24 cellular contexts compared by ENCODE assay signal in genomic region chr10:111962951-111963350, GRCh38.
"Had no signal": no experiment of that assay in that cellular context is flagged by ENCODE, and none has a peak within 500 bp of the region (broad histone marks: within the 10 kb centered on the region; RNA-seq: fewer than 3 reads in every experiment).

No MANE protein-coding gene starts in this region.

- H3K27ac ChIP-seq: stomach, suprapubic skin, testis, thoracic aorta, thyroid gland, tibial artery, tibial nerve, transverse colon, upper lobe of left lung, upper lobe of right lung, uterus, vagina had no signal

- H3K4me3 ChIP-seq: stomach, suprapubic skin, testis, thoracic aorta, thyroid gland, tibial artery, tibial nerve, transverse colon, upper lobe of left lung, upper lobe of right lung, uterus, vagina had no signal

- DNase-seq: stimulated activated CD4-positive, alpha-beta T cell treated with anti-CD3 and anti-CD28 coated beads, Interleukin-2, amount 100 ng/mL, for 48 hours; stimulated activated CD4-positive, alpha-beta T cell treated with anti-CD3 and anti-CD28 coated beads, Interleukin-4, amount 100 ng/mL, for 1 hour; stimulated activated CD4-positive, alpha-beta T cell treated with anti-CD3 and anti-CD28 coated beads, Interleukin-4, amount 100 ng/mL, for 24 hours; stimulated activated CD4-positive, alpha-beta T cell treated with anti-CD3 and anti-CD28 coated beads, Interleukin-4, amount 100 ng/mL, for 4 hours; stimulated activated CD8-positive, alpha-beta memory T cell treated with anti-CD3 and anti-CD28 coated beads, Interleukin-4, amount 100 ng/mL, for 48 hours; stimulated activated naive B cell treated with anti-CD40 and anti-IgM and Interleukin-4, amounts not matched to agents 10 μg/mL and 1 μg/mL and 100 μg/mL, for 72 hours; stimulated activated naive CD4-positive, alpha-beta T cell; stimulated activated naive CD4-positive, alpha-beta T cell treated with Interleukin-2 at 50 U/mL for 16 hours; stimulated activated naive CD8-positive, alpha-beta T cell treated with anti-CD3 and anti-CD28 coated beads, Interleukin-15, amount 100 ng/mL, for 72 hours; stimulated activated naive CD8-positive, alpha-beta T cell treated with anti-CD3 and anti-CD28 coated beads, Interleukin-15, Interleukin-2, amounts not matched to agents 100 U/mL and 50 U/mL, for 24 hours; stomach; substantia nigra; testis; thyroid gland; tibial artery; transverse colon; trophoblast cell; upper lobe of left lung; upper lobe of right lung; uterus had no signal
